In genomic region chr14:24232121-24232644, GRCh38 we compare ENCODE assay signal across 8 cellular contexts. TPM values are rescaled to one million over a fixed set of nuclear protein-coding genes. Genes with fewer than 3 reads are reported as not detected.
DNase-seq lines count a peak whose midpoint lies in the region; ATAC-seq, FAIRE-seq and TF ChIP-seq lines count a peak whose summit lies in the region.

Gene NEDD8 (minus strand): TSS chr14:24232367. CDS start chr14:24232267, 100 bp downstream.

- WGBS in HepG2 (ENCODE audit: low lambda C conversion rate): 1% methylated on average over 30 of the region's 30 CpGs

- TF ChIP-seq CTCF in HepG2 (CRISPR knock-in tag; IDR thresholded peaks at IDR 0.05): no peak; the same call in none of the 2 replicates

- POLR2A ChIA-PET in HepG2 (lab: Yijun Ruan, JAX): interaction anchor here (1.2 to 18.0 kb wide), 7 partner anchors 10 to 138 kb away, joined by 3 to 850 read pairs (median 21); partner anchors contain the start of genes CHMP4A, CIDEB, DHRS1 and LTB4R

- intact Hi-C loops in dendritic cell treated with granulocyte-macrophage colony-stimulating factor and Interleukin-4, amounts not matched to agents 40 ng/mL and 50 ng/mL, for 4 days (cut with micrococcal nuclease): loop anchor here (1.0 to 2.0 kb wide), 4 partner anchors 10 to 85 kb away; partner anchors contain the start of genes IPO4, MDP1, PSME2 and RNF31
- intact Hi-C loops in HepG2 (cut with micrococcal nuclease; ENCODE audit: unreplicated experiment): loop anchor here (1.0 to 10.0 kb wide), 3 partner anchors 16 to 1193 kb away; partner anchors contain the start of genes IPO4 and MDP1

- H3K4me3 ChIP-seq in BLaER1 treated with 17β-estradiol and CSF1 and Interleukin-3, amounts not matched to agents 10 nM and 100 nM: peak within 1 kb of the TSS; percentile 72 to 93 (median 86)
- H3K4me3 ChIP-seq in HepG2 (replicated peaks in 1 of 3; ENCODE audit: insufficient read depth in 1 of 3, low read depth in 2 of 3, low read length in 3 of 3): peak within 1 kb of the TSS; percentile 83 to 91 (median 85)

- peaks cover 66% of the 10 kb centered on the region for H3K4me1 Mint-ChIP-seq in dendritic cell treated with granulocyte-macrophage colony-stimulating factor and Interleukin-4, amounts not matched to agents 40 ng/mL and 50 ng/mL, for 4 days (ENCODE audit: low read depth)

- BruUV-seq in HepG2 (replicated peaks; lab: Mats Ljungman, UMichigan): no TSS peak

- peaks cover 0 to 16% (median 7%) of the 10 kb centered on the region in 11 experiments; a peak in 10 of 22 replicates for H4K20me1 ChIP-seq in BLaER1 treated with 17β-estradiol and CSF1 and Interleukin-3, amounts not matched to agents 10 nM and 100 nM
- H4K20me1 ChIP-seq in HepG2 (ENCODE audit: insufficient read depth, low read length): peaks cover 7% of the 10 kb centered on the region; the same call in 1 of the 2 replicates

- H3K27me3 ChIP-seq in BLaER1 treated with 17β-estradiol and CSF1 and Interleukin-3, amounts not matched to agents 10 nM and 100 nM: no peaks in the 10 kb centered on the region
- H3K27me3 ChIP-seq in HepG2 (ENCODE audit: control insufficient read depth in 1 of 2, insufficient read depth in 2 of 2, low read length in 2 of 2): peaks cover 0 to 4% of the 10 kb centered on the region in 2 experiments; a peak in 1 of 5 replicates

- no peaks in the 10 kb centered on the region for H3K9me3 ChIP-seq in BLaER1 treated with 17β-estradiol and CSF1 and Interleukin-3, amounts not matched to agents 10 nM and 100 nM (replicated peaks in 1 of 11)
- H3K9me3 ChIP-seq in HepG2 (ENCODE audit: low read length): no peaks in the 10 kb centered on the region

- CTCF ChIA-PET in HepG2 (lab: Yijun Ruan, JAX; ENCODE audit: low intra/inter-chr PET ratio, low total read pairs): interaction anchor here (2.6 kb wide), 1 partner anchor 16 kb away, joined by 7 read pairs; the partner anchor contains the start of gene MDP1

- no peak; the same call in 1 of the 2 replicates for TF ChIP-seq RAD21 in HepG2 (CRISPR knock-in tag; IDR thresholded peaks at IDR 0.05)

- no peaks in the 10 kb centered on the region for H3K27me3 Mint-ChIP-seq in dendritic cell treated with granulocyte-macrophage colony-stimulating factor and Interleukin-4, amounts not matched to agents 40 ng/mL and 50 ng/mL, for 4 days

- peaks cover 63% of the 10 kb centered on the region for H3K36me3 Mint-ChIP-seq in dendritic cell treated with granulocyte-macrophage colony-stimulating factor and Interleukin-4, amounts not matched to agents 40 ng/mL and 50 ng/mL, for 4 days (ENCODE audit: low read depth)

- H3K4me3 Mint-ChIP-seq in dendritic cell treated with granulocyte-macrophage colony-stimulating factor and Interleukin-4, amounts not matched to agents 40 ng/mL and 50 ng/mL, for 4 days: peak within 1 kb of the TSS; percentile 92

- peak within 1 kb of the TSS; percentile 88 for H3K27ac Mint-ChIP-seq in dendritic cell treated with granulocyte-macrophage colony-stimulating factor and Interleukin-4, amounts not matched to agents 40 ng/mL and 50 ng/mL, for 4 days

- in situ Hi-C loops in HepG2 (cut with HindIII; ENCODE audit: extremely low pct_ligation_motif_present, low pct_unique_long_range_greater_than_20kb): no loop called here

- peak within 1 kb of the TSS; percentile 97 for H2AFZ ChIP-seq in HepG2 (ENCODE audit: low read length)

- peaks cover 61% of the 10 kb centered on the region for H3K79me2 ChIP-seq in HepG2 (ENCODE audit: insufficient read depth, low read length)

- H3K9me3 Mint-ChIP-seq in dendritic cell treated with granulocyte-macrophage colony-stimulating factor and Interleukin-4, amounts not matched to agents 40 ng/mL and 50 ng/mL, for 4 days: no peaks in the 10 kb centered on the region

- H3K36me3 ChIP-seq in BLaER1 treated with 17β-estradiol and CSF1 and Interleukin-3, amounts not matched to agents 10 nM and 100 nM: peaks cover 41 to 61% (median 50%) of the 10 kb centered on the region in 11 experiments
- H3K36me3 ChIP-seq in HepG2 (replicated peaks in 1 of 2; ENCODE audit: control insufficient read depth in 1 of 2, insufficient read depth in 2 of 2, low read length in 2 of 2): peaks cover 18 to 43% of the 10 kb centered on the region in 2 experiments

- TF ChIP-seq EP300 in HepG2 (IDR thresholded peaks at IDR 0.05; ENCODE audit: low read depth in 2 of 2, low read length in 2 of 2): no peak; a peak in 1 of 4 replicates
- no peak; the same call in 1 of the 2 replicates for TF ChIP-seq EP300 in HepG2 (CRISPR knock-in tag; IDR thresholded peaks at IDR 0.05; ENCODE audit: borderline replicate concordance)

- TF ChIP-seq POLR2A in HepG2 (IDR thresholded peaks at IDR 0.05; ENCODE audit: insufficient read depth in 1 of 2, low read depth in 2 of 2, low read length in 2 of 2): peak in 1 of 2 experiments; percentile 63; a peak in 2 of 4 replicates

- peak; percentile 82 for ATAC-seq in GM19395 (IDR thresholded peaks at IDR 0.05; ENCODE audit: unreplicated experiment)
- peak; percentile 65 for ATAC-seq in HG03558 (IDR thresholded peaks at IDR 0.05; ENCODE audit: extremely low read depth, unreplicated experiment)
- ATAC-seq in HepG2: peak; percentile 85

- peak; percentile 8 for FAIRE-seq in HepG2 (lab: Jason Lieb, UNC)

- peak within 1 kb of the TSS; percentile 92 to 100 (median 98) for H3K4me2 ChIP-seq in BLaER1 treated with 17β-estradiol and CSF1 and Interleukin-3, amounts not matched to agents 10 nM and 100 nM
- peak within 1 kb of the TSS; percentile 96 for H3K4me2 ChIP-seq in HepG2 (ENCODE audit: low read depth, low read length)

- DNase-seq in NCI-H748 treated with DMSO at 0.1 percent for 48 hours (lab: John Stamatoyannopoulos, UW) (peak; percentile 86), HepG2 (ENCODE audit: low spot score) (peak; percentile 99)
- DNase-seq in activated CD4-positive, alpha-beta T cell treated with anti-CD3 and anti-CD28 coated beads, Interleukin-2, amount 50 U/mL, for 24 hours (ENCODE audit: low read depth in 1 of 2, low spot score in 1 of 2): peak; percentile 83 to 91
- peak; percentile 83 to 87 for DNase-seq in stimulated activated CD4-positive, alpha-beta T cell treated with anti-CD3 and anti-CD28 coated beads, Interleukin-2, amount 100 ng/mL, for 48 hours

- peak within 1 kb of the TSS; percentile 70 to 90 (median 85) for H3K27ac ChIP-seq in BLaER1 treated with 17β-estradiol and CSF1 and Interleukin-3, amounts not matched to agents 10 nM and 100 nM
- H3K27ac ChIP-seq in HepG2 (ENCODE audit: extremely low read length, insufficient read depth, low read length): peak within 1 kb of the TSS; percentile 84

- H3K9ac ChIP-seq in BLaER1 treated with 17β-estradiol and CSF1 and Interleukin-3, amounts not matched to agents 10 nM and 100 nM: peak within 1 kb of the TSS; percentile 78 to 92 (median 89)
- H3K9ac ChIP-seq in HepG2 (ENCODE audit: insufficient read depth, low read depth, low read length): peak within 1 kb of the TSS; percentile 91

- H3K4me1 ChIP-seq in BLaER1 treated with 17β-estradiol and CSF1 and Interleukin-3, amounts not matched to agents 10 nM and 100 nM: peaks cover 27 to 68% (median 39%) of the 10 kb centered on the region in 10 experiments
- H3K4me1 ChIP-seq in HepG2 (ENCODE audit: insufficient read depth, low read length): peaks cover 47% of the 10 kb centered on the region

TF ChIP-seq in HepG2, 621 proteins besides CTCF, POLR2A, EP300 and RAD21 (continues in another document):
- TF ChIP-seq ELK4 (CRISPR knock-in tag; IDR thresholded peaks at IDR 0.05; ENCODE audit: borderline replicate concordance) (no peak), ELF3 (CRISPR knock-in tag; IDR thresholded peaks at IDR 0.05) (peak; percentile 27), ZNF333 (CRISPR knock-in tag; IDR thresholded peaks at IDR 0.05; ENCODE audit: borderline replicate concordance) (no peak; the same call in 1 of the 2 replicates)

RNA-seq across cellular contexts. Expression of gene NEDD8, which starts in this region (rescaled TPM):
- total RNA-seq in HepG2 (2016; rRNA removed; fragmentation: Illumina TruSeq; extraction: Trizol): 713 and 818 TPM in 2 replicates
- 394 and 546 TPM in 2 replicates for total RNA-seq in HepG2 (2016; cell fraction: cytosol; rRNA removed; fragmentation: Illumina TruSeq; extraction: Trizol; ENCODE audit: low read depth)
- total RNA-seq in HepG2 (2016; cell fraction: insoluble cytoplasmic fraction; rRNA removed; fragmentation: Illumina TruSeq; extraction: Trizol): 727 and 841 TPM in 2 replicates
- 518 and 609 TPM in 2 replicates for total RNA-seq in HepG2 (2016; cell fraction: membrane; rRNA removed; fragmentation: Illumina TruSeq; extraction: Trizol)
- 243 and 273 TPM in 2 replicates for total RNA-seq in HepG2 (2016; cell fraction: nucleus; rRNA removed; fragmentation: Illumina TruSeq; extraction: Trizol)
- 473 and 535 TPM in 2 replicates for polyA plus RNA-seq in HepG2 (2011; rRNA removed)
- 355 and 455 TPM in 2 replicates for polyA plus RNA-seq in HepG2 (2011; cell fraction: cytosol; rRNA removed)
- 126 and 158 TPM in 2 replicates for polyA plus RNA-seq in HepG2 (2011; cell fraction: nucleus; rRNA removed)
- polyA plus RNA-seq in HepG2 (2012): 433 and 508 TPM in 2 replicates
- polyA plus RNA-seq in HepG2 (2016; cell fraction: cytosol; fragmentation: Illumina TruSeq; extraction: Trizol; ENCODE audit: low read depth): 449 and 646 TPM in 2 replicates
- polyA plus RNA-seq in HepG2 (2016; cell fraction: insoluble cytoplasmic fraction; fragmentation: Illumina TruSeq; extraction: Trizol; ENCODE audit: low read depth): 889 and 948 TPM in 2 replicates
- 521 and 635 TPM in 2 replicates for polyA plus RNA-seq in HepG2 (2016; cell fraction: membrane; fragmentation: Illumina TruSeq; extraction: Trizol; ENCODE audit: low read depth)
- polyA plus RNA-seq in HepG2 (2016; cell fraction: nucleus; fragmentation: Illumina TruSeq; extraction: Trizol; ENCODE audit: insufficient read depth, low read depth): 510 and 513 TPM in 2 replicates
- polyA minus RNA-seq in HepG2 (2011; rRNA and poly(A)+ RNA removed; ENCODE audit: low replicate concordance): 166 and 230 TPM in 2 replicates
- 89.3 and 98.3 TPM in 2 replicates for polyA minus RNA-seq in HepG2 (2011; cell fraction: cytosol; rRNA and poly(A)+ RNA removed)
- polyA minus RNA-seq in HepG2 (2011; cell fraction: nucleus; rRNA and poly(A)+ RNA removed): 88.1 and 108 TPM in 2 replicates

Comparison
In these comparisons a context has a peak if more than half of its experiments do, and no peak if none do; other contexts are left out.
1. Peak in every context shown above with its lines: DNase-seq, ATAC-seq, H3K4me3 ChIP-seq and H3K27ac ChIP-seq.